ENCODE assay signal across 1 cellular context in the genomic region with DNA sequence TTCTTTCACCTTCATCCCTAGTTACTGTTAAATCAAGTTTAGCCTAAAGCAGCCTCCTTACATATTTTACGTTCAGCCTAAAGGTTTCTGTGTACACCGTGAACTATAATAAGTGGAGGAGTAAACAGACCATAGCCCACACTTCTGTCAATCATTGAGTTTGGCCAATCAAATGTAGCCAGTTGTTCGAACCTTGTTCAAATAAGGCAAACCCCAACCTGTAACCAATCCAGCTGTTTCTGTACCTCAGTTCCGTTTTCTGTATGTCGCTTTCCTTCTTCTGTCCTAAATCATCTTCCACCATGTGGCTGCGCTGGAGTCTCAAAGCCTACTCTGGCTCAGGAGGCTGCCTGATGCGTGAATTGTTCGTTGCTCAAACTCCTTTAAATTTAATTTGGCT.
TF ChIP-seq lines count a peak whose summit lies in the region.

No MANE protein-coding gene starts in this region.

TF ChIP-seq in SK-N-SH treated with all-trans-retinoic acid at 6 μM for 48 hours, 23 proteins besides CTCF, POLR2A, EP300 and RAD21 (continued from another document):
- TF ChIP-seq, protein P1, sequence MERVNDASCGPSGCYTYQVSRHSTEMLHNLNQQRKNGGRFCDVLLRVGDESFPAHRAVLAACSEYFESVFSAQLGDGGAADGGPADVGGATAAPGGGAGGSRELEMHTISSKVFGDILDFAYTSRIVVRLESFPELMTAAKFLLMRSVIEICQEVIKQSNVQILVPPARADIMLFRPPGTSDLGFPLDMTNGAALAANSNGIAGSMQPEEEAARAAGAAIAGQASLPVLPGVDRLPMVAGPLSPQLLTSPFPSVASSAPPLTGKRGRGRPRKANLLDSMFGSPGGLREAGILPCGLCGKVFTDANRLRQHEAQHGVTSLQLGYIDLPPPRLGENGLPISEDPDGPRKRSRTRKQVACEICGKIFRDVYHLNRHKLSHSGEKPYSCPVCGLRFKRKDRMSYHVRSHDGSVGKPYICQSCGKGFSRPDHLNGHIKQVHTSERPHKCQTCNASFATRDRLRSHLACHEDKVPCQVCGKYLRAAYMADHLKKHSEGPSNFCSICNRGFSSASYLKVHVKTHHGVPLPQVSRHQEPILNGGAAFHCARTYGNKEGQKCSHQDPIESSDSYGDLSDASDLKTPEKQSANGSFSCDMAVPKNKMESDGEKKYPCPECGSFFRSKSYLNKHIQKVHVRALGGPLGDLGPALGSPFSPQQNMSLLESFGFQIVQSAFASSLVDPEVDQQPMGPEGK (CRISPR knock-in tag; IDR thresholded peaks at IDR 0.05; ENCODE audit: borderline replicate concordance) = no peak
- TF ChIP-seq, protein P2, sequence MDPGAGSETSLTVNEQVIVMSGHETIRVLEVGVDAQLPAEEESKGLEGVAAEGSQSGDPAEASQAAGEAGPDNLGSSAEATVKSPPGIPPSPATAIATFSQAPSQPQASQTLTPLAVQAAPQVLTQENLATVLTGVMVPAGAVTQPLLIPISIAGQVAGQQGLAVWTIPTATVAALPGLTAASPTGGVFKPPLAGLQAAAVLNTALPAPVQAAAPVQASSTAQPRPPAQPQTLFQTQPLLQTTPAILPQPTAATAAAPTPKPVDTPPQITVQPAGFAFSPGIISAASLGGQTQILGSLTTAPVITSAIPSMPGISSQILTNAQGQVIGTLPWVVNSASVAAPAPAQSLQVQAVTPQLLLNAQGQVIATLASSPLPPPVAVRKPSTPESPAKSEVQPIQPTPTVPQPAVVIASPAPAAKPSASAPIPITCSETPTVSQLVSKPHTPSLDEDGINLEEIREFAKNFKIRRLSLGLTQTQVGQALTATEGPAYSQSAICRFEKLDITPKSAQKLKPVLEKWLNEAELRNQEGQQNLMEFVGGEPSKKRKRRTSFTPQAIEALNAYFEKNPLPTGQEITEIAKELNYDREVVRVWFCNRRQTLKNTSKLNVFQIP (CRISPR knock-in tag; IDR thresholded peaks at IDR 0.05; ENCODE audit: borderline replicate concordance, low read depth) = no peak
- TF ChIP-seq ZC3H10 (CRISPR knock-in tag; IDR thresholded peaks at IDR 0.05) = no peak
